In genomic region chr4:5813882-5814255, GRCh38 we compare ENCODE assay signal across 34 cellular contexts.
"Had no signal": no experiment of that assay in that cellular context is flagged by ENCODE, and none has a peak within 500 bp of the region (broad histone marks: within the 10 kb centered on the region; RNA-seq: fewer than 3 reads in every experiment).

No MANE protein-coding gene starts in this region.

- H3K27me3 ChIP-seq: ascending aorta, body of pancreas, breast epithelium, MG63 had no signal

- DNase-seq: activated CD4-positive, alpha-beta memory T cell treated with anti-CD3 and anti-CD28 coated beads, Interleukin-2, amount 10 ng/mL, durations not matched to agents 7 days and 5 days; activated CD4-positive, alpha-beta T cell treated with anti-CD3 and anti-CD28 coated beads for 1 hour; activated CD4-positive, alpha-beta T cell treated with anti-CD3 and anti-CD28 coated beads for 48 hours; activated CD4-positive, CD25-positive, alpha-beta regulatory T cell; activated CD8-positive, alpha-beta memory T cell treated with anti-CD3 and anti-CD28 coated beads for 24 hours; activated CD8-positive, alpha-beta memory T cell treated with anti-CD3 and anti-CD28 coated beads, Interleukin-2, amount 10 ng/mL, durations not matched to agents 7 days and 5 days; activated CD8-positive, alpha-beta memory T cell treated with anti-CD3 and anti-CD28 coated beads, Interleukin-2, amount 50 U/mL, for 48 hours; activated gamma-delta T cell; activated naive CD4-positive, alpha-beta T cell treated with Interleukin-2 at 50 U/mL for 16 hours; activated naive CD8-positive, alpha-beta T cell treated with anti-CD3 and anti-CD28 coated beads, Interleukin-2, amount 10 ng/mL, durations not matched to agents 7 days and 5 days; activated T-cell treated with anti-CD3 and anti-CD28 coated beads, Interleukin-2, amount 50 U/mL, for 48 hours; amygdala; body of pancreas; caudate nucleus; Kasumi-1; KG1; MG63; NCI-H1048; NCI-H1105 treated with DMSO at 0.1 percent for 48 hours; NCI-H1436; NCI-H1694; NCI-H1930; NCI-H345; NCI-H524 treated with DMSO at 0.1 percent for 48 hours; PC-3; SW 1271; T-helper 1 cell; T-helper 2 cell; T1000; WERI-Rb-1 had no signal

- H3K27ac ChIP-seq: ascending aorta, body of pancreas, breast epithelium, RWPE1, WERI-Rb-1 had no signal

- H3K9me3 ChIP-seq: body of pancreas, MG63 had no signal

- H3K36me3 ChIP-seq: MG63 had no signal

- H3K4me3 ChIP-seq: ascending aorta, body of pancreas, breast epithelium, MG63 had no signal

- ATAC-seq: activated CD8-positive, alpha-beta memory T cell treated with anti-CD3 and anti-CD28 coated beads, Interleukin-2, amount 10 ng/mL, durations not matched to agents 7 days and 5 days; body of pancreas; PC-3; Right ventricle myocardium inferior had no signal

- H3K4me1 ChIP-seq: ascending aorta, body of pancreas, breast epithelium had no signal
